In the genomic region with DNA sequence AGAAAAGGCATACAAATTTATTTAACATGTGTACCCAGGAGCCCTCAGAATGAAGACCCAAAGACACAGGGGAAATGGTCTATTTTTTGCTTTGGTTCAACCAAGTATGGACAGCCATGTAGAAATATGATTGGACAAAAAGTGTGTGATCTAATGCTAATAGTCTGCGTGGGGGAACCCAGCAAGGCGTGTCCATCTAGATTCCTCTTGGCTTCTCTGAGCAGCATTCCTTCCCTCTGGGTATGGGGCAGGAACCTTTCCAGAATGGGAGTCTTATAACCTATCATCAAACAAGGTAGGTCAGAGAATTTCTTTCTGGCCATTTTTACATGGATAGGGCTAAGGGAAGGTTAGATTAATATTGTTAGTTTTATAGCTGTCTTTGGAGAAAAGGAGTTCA, we compare ENCODE assay signal across 20 cellular contexts.
DNase-seq lines count a peak whose midpoint lies in the region; ATAC-seq and TF ChIP-seq lines count a peak whose summit lies in the region.
"Had no signal": no experiment of that assay in that cellular context is flagged by ENCODE, and none has a peak within 500 bp of the region (broad histone marks: within the 10 kb centered on the region; RNA-seq: fewer than 3 reads in every experiment).

No MANE protein-coding gene starts in this region.

- H3K9me3 ChIP-seq in HUES48 (ENCODE audit: control insufficient read depth, insufficient read depth, low read length), result peaks cover 37% of the 10 kb centered on the region

- H3K9me3 Mint-ChIP-seq in WTC11 (peaks cover 64% of the 10 kb centered on the region), nephron progenitor cell (peaks cover 65% of the 10 kb centered on the region), type B pancreatic cell (peaks cover 13% of the 10 kb centered on the region)

- peaks cover 10% of the 10 kb centered on the region for H3K27me3 Mint-ChIP-seq in WTC11 (ENCODE audit: low read depth)
- no peaks in the 10 kb centered on the region for H3K27me3 Mint-ChIP-seq in nephron progenitor cell (ENCODE audit: low read depth, poor library complexity)
- H3K27me3 Mint-ChIP-seq in type B pancreatic cell, result no peaks in the 10 kb centered on the region
- H3K27me3 Mint-ChIP-seq: IgD-negative memory B cell had no signal

- peaks cover 47% of the 10 kb centered on the region for H3K36me3 Mint-ChIP-seq in WTC11
- peaks cover 30% of the 10 kb centered on the region for H3K36me3 Mint-ChIP-seq in nephron progenitor cell (ENCODE audit: low read depth)
- H3K36me3 Mint-ChIP-seq in type B pancreatic cell, result peaks cover 3% of the 10 kb centered on the region
- H3K36me3 Mint-ChIP-seq: CD14-positive monocyte had no signal

- TF ChIP-seq CTCF in WTC11 (IDR thresholded peaks at IDR 0.05) (no peak), nephron progenitor cell (IDR thresholded peaks at IDR 0.05) (no peak), type B pancreatic cell (conservative IDR thresholded peaks at IDR 0.05) (no peak)

- CTCF ChIA-PET in WTC11 (lab: Charles Lee), result no interaction called here

- H3K4me1 Mint-ChIP-seq in WTC11 (peaks cover 30% of the 10 kb centered on the region), nephron progenitor cell (no peaks in the 10 kb centered on the region), type B pancreatic cell (ENCODE audit: unreplicated experiment) (no peaks in the 10 kb centered on the region)
- H3K4me1 Mint-ChIP-seq: CD14-positive monocyte; CD4-positive, alpha-beta memory T cell; IgD-negative memory B cell had no signal

- POLR2A ChIA-PET in WTC11 (lab: Charles Lee), result no interaction called here

- H3K27ac Mint-ChIP-seq in WTC11 (no peak overlapping the region), nephron progenitor cell (peak overlapping the region; percentile 5), type B pancreatic cell (peak overlapping the region; percentile 49)
- H3K27ac Mint-ChIP-seq: CD14-positive monocyte; CD4-positive, alpha-beta memory T cell; IgD-negative memory B cell had no signal

- peak overlapping the region; percentile 87 for H3K27ac ChIP-seq in HUES48 (ENCODE audit: low read depth, low read length)
- H3K27ac ChIP-seq: BLaER1, HL-60 had no signal

- no peak for DNase-seq in WTC11 (ENCODE audit: low spot score)
- DNase-seq in nephron progenitor cell, result no peak
- no peak for DNase-seq in type B pancreatic cell (ENCODE audit: extremely low spot score, unreplicated experiment)
- DNase-seq in central memory CD4-positive, alpha-beta T cell, result no peak
- no peak for DNase-seq in NCI-H526 treated with DMSO at 0.1 percent for 48 hours (lab: John Stamatoyannopoulos, UW)
- DNase-seq: CD4-positive, alpha-beta memory T cell; DMS153; DMS79; GF-D8; Karpas-422; KBM-7 had no signal

- no peaks in the 10 kb centered on the region for H3K27me3 ChIP-seq in HUES48 (ENCODE audit: control insufficient read depth, insufficient read depth, low read length)
- H3K27me3 ChIP-seq: BLaER1 had no signal

- ATAC-seq in WTC11, result no peak
- ATAC-seq in GM19324 (IDR thresholded peaks at IDR 0.05; ENCODE audit: low FRiP score, unreplicated experiment), result no peak
- ATAC-seq: GM12878, HepG2 had no signal

- no peaks in the 10 kb centered on the region for H3K36me3 ChIP-seq in HUES48 (ENCODE audit: control insufficient read depth, insufficient read depth, low read length)
- H3K36me3 ChIP-seq: HAP-1 had no signal

- H3K4me3 Mint-ChIP-seq in WTC11 (peak overlapping the region; percentile 33), nephron progenitor cell (no peak overlapping the region), type B pancreatic cell (peak overlapping the region; percentile 38)
- H3K4me3 Mint-ChIP-seq: CD14-positive monocyte; CD4-positive, alpha-beta memory T cell; IgD-negative memory B cell had no signal

- peaks cover 23% of the 10 kb centered on the region for H3K4me1 ChIP-seq in HUES48 (ENCODE audit: control insufficient read depth, insufficient read depth, low read length)
- H3K4me1 ChIP-seq: BLaER1, HAP-1 had no signal

- no peak overlapping the region for H3K9ac ChIP-seq in HUES48 (ENCODE audit: low read depth, low read length)
- H3K9ac ChIP-seq: BLaER1 had no signal

- no peak overlapping the region for H3K4me3 ChIP-seq in HUES48 (ENCODE audit: low read depth, low read length)
- H3K4me3 ChIP-seq: BLaER1, GM12878, HAP-1 had no signal

TF ChIP-seq in WTC11, 78 proteins besides CTCF, POLR2A, EP300 and RAD21 (continues in another document):
- TF ChIP-seq AR (CRISPR knock-in tag; IDR thresholded peaks at IDR 0.05), result no peak
- TF ChIP-seq JUN (CRISPR knock-in tag; IDR thresholded peaks at IDR 0.05), result no peak
- no peak for TF ChIP-seq ATF3 (CRISPR knock-in tag; conservative IDR thresholded peaks at IDR 0.05)
- TF ChIP-seq OVOL2 (CRISPR knock-in tag; IDR thresholded peaks at IDR 0.05; ENCODE audit: borderline replicate concordance), result no peak
- TF ChIP-seq, protein P1, sequence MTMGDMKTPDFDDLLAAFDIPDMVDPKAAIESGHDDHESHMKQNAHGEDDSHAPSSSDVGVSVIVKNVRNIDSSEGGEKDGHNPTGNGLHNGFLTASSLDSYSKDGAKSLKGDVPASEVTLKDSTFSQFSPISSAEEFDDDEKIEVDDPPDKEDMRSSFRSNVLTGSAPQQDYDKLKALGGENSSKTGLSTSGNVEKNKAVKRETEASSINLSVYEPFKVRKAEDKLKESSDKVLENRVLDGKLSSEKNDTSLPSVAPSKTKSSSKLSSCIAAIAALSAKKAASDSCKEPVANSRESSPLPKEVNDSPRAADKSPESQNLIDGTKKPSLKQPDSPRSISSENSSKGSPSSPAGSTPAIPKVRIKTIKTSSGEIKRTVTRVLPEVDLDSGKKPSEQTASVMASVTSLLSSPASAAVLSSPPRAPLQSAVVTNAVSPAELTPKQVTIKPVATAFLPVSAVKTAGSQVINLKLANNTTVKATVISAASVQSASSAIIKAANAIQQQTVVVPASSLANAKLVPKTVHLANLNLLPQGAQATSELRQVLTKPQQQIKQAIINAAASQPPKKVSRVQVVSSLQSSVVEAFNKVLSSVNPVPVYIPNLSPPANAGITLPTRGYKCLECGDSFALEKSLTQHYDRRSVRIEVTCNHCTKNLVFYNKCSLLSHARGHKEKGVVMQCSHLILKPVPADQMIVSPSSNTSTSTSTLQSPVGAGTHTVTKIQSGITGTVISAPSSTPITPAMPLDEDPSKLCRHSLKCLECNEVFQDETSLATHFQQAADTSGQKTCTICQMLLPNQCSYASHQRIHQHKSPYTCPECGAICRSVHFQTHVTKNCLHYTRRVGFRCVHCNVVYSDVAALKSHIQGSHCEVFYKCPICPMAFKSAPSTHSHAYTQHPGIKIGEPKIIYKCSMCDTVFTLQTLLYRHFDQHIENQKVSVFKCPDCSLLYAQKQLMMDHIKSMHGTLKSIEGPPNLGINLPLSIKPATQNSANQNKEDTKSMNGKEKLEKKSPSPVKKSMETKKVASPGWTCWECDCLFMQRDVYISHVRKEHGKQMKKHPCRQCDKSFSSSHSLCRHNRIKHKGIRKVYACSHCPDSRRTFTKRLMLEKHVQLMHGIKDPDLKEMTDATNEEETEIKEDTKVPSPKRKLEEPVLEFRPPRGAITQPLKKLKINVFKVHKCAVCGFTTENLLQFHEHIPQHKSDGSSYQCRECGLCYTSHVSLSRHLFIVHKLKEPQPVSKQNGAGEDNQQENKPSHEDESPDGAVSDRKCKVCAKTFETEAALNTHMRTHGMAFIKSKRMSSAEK (CRISPR knock-in tag; IDR thresholded peaks at IDR 0.05; ENCODE audit: borderline replicate concordance), result no peak
- TF ChIP-seq ATF1 (CRISPR knock-in tag; IDR thresholded peaks at IDR 0.05), result no peak
- TF ChIP-seq ZNF263 (CRISPR knock-in tag; IDR thresholded peaks at IDR 0.05; ENCODE audit: low read depth), result no peak
- no peak for TF ChIP-seq KAT7 (CRISPR knock-in tag; IDR thresholded peaks at IDR 0.05; ENCODE audit: borderline replicate concordance)
